ENCODE assay signal across 1 cellular context in genomic region chr17:76382305-76382802, GRCh38.
A peak's percentile ranks its signal among the peaks of the same experiment; 100 is the strongest.
TF ChIP-seq lines count a peak whose summit lies in the region.

No MANE protein-coding gene starts in this region.

TF ChIP-seq in HepG2, 621 proteins besides CTCF, POLR2A, EP300 and RAD21 (continued from another document):
- TF ChIP-seq, protein P1, sequence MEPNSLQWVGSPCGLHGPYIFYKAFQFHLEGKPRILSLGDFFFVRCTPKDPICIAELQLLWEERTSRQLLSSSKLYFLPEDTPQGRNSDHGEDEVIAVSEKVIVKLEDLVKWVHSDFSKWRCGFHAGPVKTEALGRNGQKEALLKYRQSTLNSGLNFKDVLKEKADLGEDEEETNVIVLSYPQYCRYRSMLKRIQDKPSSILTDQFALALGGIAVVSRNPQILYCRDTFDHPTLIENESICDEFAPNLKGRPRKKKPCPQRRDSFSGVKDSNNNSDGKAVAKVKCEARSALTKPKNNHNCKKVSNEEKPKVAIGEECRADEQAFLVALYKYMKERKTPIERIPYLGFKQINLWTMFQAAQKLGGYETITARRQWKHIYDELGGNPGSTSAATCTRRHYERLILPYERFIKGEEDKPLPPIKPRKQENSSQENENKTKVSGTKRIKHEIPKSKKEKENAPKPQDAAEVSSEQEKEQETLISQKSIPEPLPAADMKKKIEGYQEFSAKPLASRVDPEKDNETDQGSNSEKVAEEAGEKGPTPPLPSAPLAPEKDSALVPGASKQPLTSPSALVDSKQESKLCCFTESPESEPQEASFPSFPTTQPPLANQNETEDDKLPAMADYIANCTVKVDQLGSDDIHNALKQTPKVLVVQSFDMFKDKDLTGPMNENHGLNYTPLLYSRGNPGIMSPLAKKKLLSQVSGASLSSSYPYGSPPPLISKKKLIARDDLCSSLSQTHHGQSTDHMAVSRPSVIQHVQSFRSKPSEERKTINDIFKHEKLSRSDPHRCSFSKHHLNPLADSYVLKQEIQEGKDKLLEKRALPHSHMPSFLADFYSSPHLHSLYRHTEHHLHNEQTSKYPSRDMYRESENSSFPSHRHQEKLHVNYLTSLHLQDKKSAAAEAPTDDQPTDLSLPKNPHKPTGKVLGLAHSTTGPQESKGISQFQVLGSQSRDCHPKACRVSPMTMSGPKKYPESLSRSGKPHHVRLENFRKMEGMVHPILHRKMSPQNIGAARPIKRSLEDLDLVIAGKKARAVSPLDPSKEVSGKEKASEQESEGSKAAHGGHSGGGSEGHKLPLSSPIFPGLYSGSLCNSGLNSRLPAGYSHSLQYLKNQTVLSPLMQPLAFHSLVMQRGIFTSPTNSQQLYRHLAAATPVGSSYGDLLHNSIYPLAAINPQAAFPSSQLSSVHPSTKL (CRISPR knock-in tag; IDR thresholded peaks at IDR 0.05) = peak; percentile 83
- TF ChIP-seq ERF (CRISPR knock-in tag; IDR thresholded peaks at IDR 0.05) (no peak; the same call in 1 of the 2 replicates), CEBPG (CRISPR knock-in tag; IDR thresholded peaks at IDR 0.05) (no peak), CENPX (CRISPR knock-in tag; IDR thresholded peaks at IDR 0.05) (no peak), THAP9 (CRISPR knock-in tag; IDR thresholded peaks at IDR 0.05; ENCODE audit: borderline replicate concordance) (peak; percentile 88; the same call in 1 of the 2 replicates), TERF1 (CRISPR knock-in tag; IDR thresholded peaks at IDR 0.05) (no peak), ZNF138 (CRISPR knock-in tag; IDR thresholded peaks at IDR 0.05; ENCODE audit: low read depth) (0 out of 2 replicates have a peak, but pooled peaks have one; percentile 73), MLX (CRISPR knock-in tag; IDR thresholded peaks at IDR 0.05) (0 out of 2 replicates have a peak, but pooled peaks have one; percentile 17), ZNF607 (CRISPR knock-in tag; IDR thresholded peaks at IDR 0.05; ENCODE audit: borderline replicate concordance) (peak; percentile 66), ZNF30 (CRISPR knock-in tag; IDR thresholded peaks at IDR 0.05) (no peak; the same call in 1 of the 2 replicates), ZNF350 (CRISPR knock-in tag; IDR thresholded peaks at IDR 0.05; ENCODE audit: borderline replicate concordance, low read depth) (peak; percentile 82), ZBTB49 (CRISPR knock-in tag; IDR thresholded peaks at IDR 0.05; ENCODE audit: borderline replicate concordance) (peak; percentile 39; the same call in 1 of the 2 replicates), E2F1 (CRISPR knock-in tag; IDR thresholded peaks at IDR 0.05) (0 out of 2 replicates have a peak, but pooled peaks have one; percentile 22), TEAD3 (CRISPR knock-in tag; optimal IDR thresholded peaks at IDR 0.05; ENCODE audit: borderline replicate concordance) (peak; percentile 86), ZNF788 (CRISPR knock-in tag; IDR thresholded peaks at IDR 0.05; ENCODE audit: borderline replicate concordance) (peak; percentile 98), ZNF652 (CRISPR knock-in tag; IDR thresholded peaks at IDR 0.05; ENCODE audit: borderline replicate concordance, low read depth) (0 out of 2 replicates have a peak, but pooled peaks have one; percentile 1), GATA4 (IDR thresholded peaks at IDR 0.05; ENCODE audit: borderline replicate concordance, low read depth) (peak; percentile 32; the same call in 1 of the 2 replicates), FOXP4 (CRISPR knock-in tag; IDR thresholded peaks at IDR 0.05) (peak; percentile 89), BRF2 (CRISPR knock-in tag; IDR thresholded peaks at IDR 0.05) (peak; percentile 74), ZBTB20 (CRISPR knock-in tag; IDR thresholded peaks at IDR 0.05; ENCODE audit: borderline replicate concordance, low read depth) (peak; percentile 76; the same call in 1 of the 2 replicates), GFI1 (CRISPR knock-in tag; IDR thresholded peaks at IDR 0.05; ENCODE audit: borderline replicate concordance) (no peak; the same call in 1 of the 2 replicates), ZNF292 (CRISPR knock-in tag; IDR thresholded peaks at IDR 0.05; ENCODE audit: borderline replicate concordance, low read depth) (peak; percentile 57; the same call in 1 of the 2 replicates), MEIS1 (CRISPR knock-in tag; IDR thresholded peaks at IDR 0.05; ENCODE audit: borderline replicate concordance) (peak; percentile 91), ZNF367 (CRISPR knock-in tag; IDR thresholded peaks at IDR 0.05; ENCODE audit: borderline replicate concordance) (peak; percentile 72; the same call in 1 of the 2 replicates)
- TF ChIP-seq, protein P2, sequence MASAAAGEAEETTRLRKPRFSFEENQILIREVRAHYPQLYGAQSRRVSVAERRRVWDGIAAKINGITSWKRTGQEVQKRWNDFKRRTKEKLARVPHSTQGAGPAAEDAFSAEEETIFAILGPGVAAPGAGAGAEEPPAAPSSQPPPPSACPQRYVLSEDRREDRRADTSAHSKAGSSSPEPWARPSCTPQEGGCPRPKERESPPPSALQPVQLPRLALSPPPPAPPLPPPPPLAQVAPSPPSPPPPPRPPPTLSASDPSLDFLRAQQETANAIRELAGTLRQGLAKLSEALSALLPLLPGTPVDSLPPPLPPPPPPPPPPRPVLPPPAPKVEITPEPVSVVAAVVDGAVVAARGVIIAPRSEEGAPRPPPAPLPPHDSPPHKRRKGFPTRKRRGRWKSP (CRISPR knock-in tag; IDR thresholded peaks at IDR 0.05) = peak; percentile 84; the same call in 1 of the 2 replicates
- TF ChIP-seq, protein P3, sequence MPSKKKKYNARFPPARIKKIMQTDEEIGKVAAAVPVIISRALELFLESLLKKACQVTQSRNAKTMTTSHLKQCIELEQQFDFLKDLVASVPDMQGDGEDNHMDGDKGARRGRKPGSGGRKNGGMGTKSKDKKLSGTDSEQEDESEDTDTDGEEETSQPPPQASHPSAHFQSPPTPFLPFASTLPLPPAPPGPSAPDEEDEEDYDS (CRISPR knock-in tag; IDR thresholded peaks at IDR 0.05) = peak; percentile 89
- TF ChIP-seq, protein P4, sequence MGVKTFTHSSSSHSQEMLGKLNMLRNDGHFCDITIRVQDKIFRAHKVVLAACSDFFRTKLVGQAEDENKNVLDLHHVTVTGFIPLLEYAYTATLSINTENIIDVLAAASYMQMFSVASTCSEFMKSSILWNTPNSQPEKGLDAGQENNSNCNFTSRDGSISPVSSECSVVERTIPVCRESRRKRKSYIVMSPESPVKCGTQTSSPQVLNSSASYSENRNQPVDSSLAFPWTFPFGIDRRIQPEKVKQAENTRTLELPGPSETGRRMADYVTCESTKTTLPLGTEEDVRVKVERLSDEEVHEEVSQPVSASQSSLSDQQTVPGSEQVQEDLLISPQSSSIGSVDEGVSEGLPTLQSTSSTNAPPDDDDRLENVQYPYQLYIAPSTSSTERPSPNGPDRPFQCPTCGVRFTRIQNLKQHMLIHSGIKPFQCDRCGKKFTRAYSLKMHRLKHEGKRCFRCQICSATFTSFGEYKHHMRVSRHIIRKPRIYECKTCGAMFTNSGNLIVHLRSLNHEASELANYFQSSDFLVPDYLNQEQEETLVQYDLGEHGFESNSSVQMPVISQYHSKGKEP (CRISPR knock-in tag; IDR thresholded peaks at IDR 0.05) = peak; percentile 32; the same call in 1 of the 2 replicates
TF ChIP-seq in HepG2: peak in this region for 257.
